Comparison of ENCODE assay signal across 12 cellular contexts in genomic region chr19:58060231-58060630, GRCh38. TPM values are rescaled to one million over a fixed set of nuclear protein-coding genes. Genes with fewer than 3 reads are reported as not detected.
DNase-seq lines count a peak whose midpoint lies in the region; ATAC-seq and TF ChIP-seq lines count a peak whose summit lies in the region.
"Had no signal": no experiment of that assay in that cellular context is flagged by ENCODE, and none has a peak within 500 bp of the region (broad histone marks: within the 10 kb centered on the region; RNA-seq: fewer than 3 reads in every experiment).

No MANE protein-coding gene starts in this region.

- H3K4me1 Mint-ChIP-seq in activated naive CD8-positive, alpha-beta T cell treated with anti-CD3 and anti-CD28 coated beads for 36 hours, result peaks cover 4% of the 10 kb centered on the region
- peaks cover 3% of the 10 kb centered on the region for H3K4me1 Mint-ChIP-seq in mesothelial cell of epicardium

- H3K9me2 ChIP-seq in GM23248 (ENCODE audit: insufficient read depth), result no peaks in the 10 kb centered on the region

- TF ChIP-seq EP300 in transverse colon (IDR thresholded peaks at IDR 0.05; ENCODE audit: low read depth), result no peak

- WGBS in GM23248 (ENCODE audit: low coverage in 1 of 2, low lambda C conversion rate in 2 of 2, missing lambda C conversion rate in 2 of 2), 2 experiments, result 61 to 75% methylated on average over 24 of the region's 24 CpGs
- 96% methylated on average over 24 of the region's 24 CpGs; no CpG with 5 or more reads in 1 of the 2 donors for WGBS in transverse colon (ENCODE audit: low coverage in 1 of 2), 2 donors

- ATAC-seq in GM18909 (IDR thresholded peaks at IDR 0.05; ENCODE audit: poor library complexity, unreplicated experiment) (no peak), HG02981 (IDR thresholded peaks at IDR 0.05; ENCODE audit: unreplicated experiment) (no peak)

- H3K27me3 ChIP-seq in GM23248 (replicated peaks; ENCODE audit: insufficient read depth) (no peaks in the 10 kb centered on the region), stomach smooth muscle (ENCODE audit: control insufficient read depth in 1 of 2, insufficient read depth in 2 of 2, low read length in 2 of 2) (no peaks in the 10 kb centered on the region), transverse colon (no peaks in the 10 kb centered on the region)

- H3K9ac ChIP-seq in GM23248, result no peak overlapping the region
- H3K9ac ChIP-seq in stomach smooth muscle (ENCODE audit: low read length in 2 of 2), result no peak overlapping the region

- H3K4me2 ChIP-seq in GM23248 (ENCODE audit: unreplicated experiment), result peak overlapping the region; percentile 77

- no peaks in the 10 kb centered on the region for H4K20me1 ChIP-seq in GM23248 (ENCODE audit: insufficient read depth)

- H3K4me3 Mint-ChIP-seq in activated naive CD8-positive, alpha-beta T cell treated with anti-CD3 and anti-CD28 coated beads for 36 hours, result peak overlapping the region; percentile 78
- H3K4me3 Mint-ChIP-seq in mesothelial cell of epicardium, result peak overlapping the region; percentile 52

- DNase-seq in GM23248, result no peak
- no peak for DNase-seq in activated naive CD8-positive, alpha-beta T cell treated with anti-CD3 and anti-CD28 coated beads for 36 hours
- DNase-seq in mesothelial cell of epicardium (ENCODE audit: low spot score in 2 of 2, unreplicated experiment in 2 of 2), result no peak
- no peak for DNase-seq in transverse colon
- DNase-seq: activated T-cell treated with anti-CD3 and anti-CD28 coated beads for 4 hours, NCI-H1105 treated with DMSO at 0.1 percent for 48 hours, NCI-H524 treated with DMSO at 0.1 percent for 48 hours had no signal

- peak overlapping the region; percentile 71; the same call in 1 of the 2 replicates for H3K4me3 ChIP-seq in GM23248
- H3K4me3 ChIP-seq in stomach smooth muscle (ENCODE audit: low read length in 2 of 2), result peak overlapping the region; percentile 63 to 79
- peak overlapping the region in 1 of 4 donors; percentile 69 for H3K4me3 ChIP-seq in transverse colon

- H3K9me3 ChIP-seq in GM23248 (ENCODE audit: low read depth), result no peaks in the 10 kb centered on the region
- peaks cover 11 to 18% of the 10 kb centered on the region in 2 donors for H3K9me3 ChIP-seq in stomach smooth muscle (ENCODE audit: control insufficient read depth in 2 of 2, low read length in 2 of 2)
- peaks cover 7 to 24% of the 10 kb centered on the region in 2 donors for H3K9me3 ChIP-seq in transverse colon

- H3K27ac Mint-ChIP-seq in activated naive CD8-positive, alpha-beta T cell treated with anti-CD3 and anti-CD28 coated beads for 36 hours, result peak overlapping the region; percentile 54
- H3K27ac Mint-ChIP-seq in mesothelial cell of epicardium, result no peak overlapping the region

- H3K36me3 ChIP-seq in GM23248 (ENCODE audit: low read depth), result peaks cover 11% of the 10 kb centered on the region; the same call in 1 of the 2 replicates
- peaks cover 5 to 12% of the 10 kb centered on the region in 2 donors for H3K36me3 ChIP-seq in stomach smooth muscle (ENCODE audit: control insufficient read depth in 2 of 2, insufficient read depth in 2 of 2, low read length in 2 of 2)
- peaks cover 0 to 9% (median 1%) of the 10 kb centered on the region in 4 donors for H3K36me3 ChIP-seq in transverse colon

- H3F3A ChIP-seq in GM23248 (ENCODE audit: insufficient read depth), result no peaks in the 10 kb centered on the region

- intact Hi-C loops in transverse colon (cut with DNase I; ENCODE audit: low total_unique reads), result no loop called here

- no peak overlapping the region for H3K27ac ChIP-seq in GM23248
- no peak overlapping the region for H3K27ac ChIP-seq in stomach smooth muscle (ENCODE audit: low read length)
- H3K27ac ChIP-seq in transverse colon, result peak overlapping the region in 1 of 4 donors; percentile 80
- H3K27ac ChIP-seq: RWPE1 had no signal

- in situ Hi-C loops in GM23248 (cut with MboI), result no loop called here
- in situ Hi-C loops in transverse colon (cut with MboI; ENCODE audit: low pct_ligation_motif_present in 1 of 4, low pct_unique_long_range_greater_than_20kb in 1 of 4, low sequenced_read_pairs in 3 of 4), result no loop called here

- H3K27me3 Mint-ChIP-seq in activated naive CD8-positive, alpha-beta T cell treated with anti-CD3 and anti-CD28 coated beads for 36 hours, result peaks cover 11% of the 10 kb centered on the region
- no peaks in the 10 kb centered on the region for H3K27me3 Mint-ChIP-seq in mesothelial cell of epicardium (ENCODE audit: low read depth)

- H3K79me2 ChIP-seq in GM23248 (ENCODE audit: insufficient read depth), result no peaks in the 10 kb centered on the region

- H3K36me3 Mint-ChIP-seq in activated naive CD8-positive, alpha-beta T cell treated with anti-CD3 and anti-CD28 coated beads for 36 hours, result peaks cover 68% of the 10 kb centered on the region
- H3K36me3 Mint-ChIP-seq in mesothelial cell of epicardium, result peaks cover 48% of the 10 kb centered on the region

- no peak for TF ChIP-seq CTCF in mesothelial cell of epicardium (IDR thresholded peaks at IDR 0.05; ENCODE audit: unreplicated experiment)
- no peak for TF ChIP-seq CTCF in transverse colon (IDR thresholded peaks at IDR 0.05)

- H3K9me3 Mint-ChIP-seq in activated naive CD8-positive, alpha-beta T cell treated with anti-CD3 and anti-CD28 coated beads for 36 hours, result peaks cover 39% of the 10 kb centered on the region
- peaks cover 49% of the 10 kb centered on the region for H3K9me3 Mint-ChIP-seq in mesothelial cell of epicardium

- H2AFZ ChIP-seq in GM23248, result peak overlapping the region; percentile 97; the same call in 1 of the 2 replicates

- TF ChIP-seq POLR2A in transverse colon (IDR thresholded peaks at IDR 0.05), result no peak

- no peaks in the 10 kb centered on the region for H3K4me1 ChIP-seq in GM23248 (ENCODE audit: insufficient read depth)
- H3K4me1 ChIP-seq in stomach smooth muscle (ENCODE audit: control insufficient read depth, insufficient read depth, low read length), result peaks cover 13% of the 10 kb centered on the region
- peaks cover 0 to 7% (median 2%) of the 10 kb centered on the region in 4 donors for H3K4me1 ChIP-seq in transverse colon

RNA-seq across cellular contexts. Expression of gene ZNF135, which starts 1.1 kb away (rescaled TPM):
- 5.1 and 6.4 TPM in 2 replicates for total RNA-seq in GM23248 (2014; rRNA removed; shearing (Covaris generic))
- 4.6 and 4.9 TPM in 2 replicates for polyA plus RNA-seq in GM23248 (2016; fragmentation: Nextera tagmentation; extraction: Ambion mirVana)
- total RNA-seq in activated naive CD8-positive, alpha-beta T cell treated with anti-CD3 and anti-CD28 coated beads for 36 hours, result 1 to 10 TPM; 2.4 to 2.5 TPM
- total RNA-seq in mesothelial cell of epicardium (11.6 to 12.5 TPM (median 12.3 TPM) in 3 replicates), transverse colon (10 to 100 TPM in 1 of 4 donors, 1 to 10 TPM in 3; 1.6 to 20.9 (median 2.1) TPM)

RNA-seq across cellular contexts. Expression of gene ZSCAN1, which starts 26.4 kb away (rescaled TPM):
- total RNA-seq in GM23248 (2014; rRNA removed; shearing (Covaris generic)), result not detected in 2 replicates
- 0.27 and 0.39 TPM in 2 replicates for polyA plus RNA-seq in GM23248 (2016; fragmentation: Nextera tagmentation; extraction: Ambion mirVana)
- not detected for total RNA-seq in activated naive CD8-positive, alpha-beta T cell treated with anti-CD3 and anti-CD28 coated beads for 36 hours
- total RNA-seq in mesothelial cell of epicardium (1.7 to 3.5 TPM (median 2.9 TPM) in 3 replicates), transverse colon (not detected)
- total RNA-seq: fibroblast of villous mesenchyme had no signal

RNA-seq across cellular contexts. Expression of gene ZSCAN18, which starts 37.8 kb away (rescaled TPM):
- total RNA-seq in GM23248 (2014; rRNA removed; shearing (Covaris generic)), result 47.8 and 52.6 TPM in 2 replicates
- polyA plus RNA-seq in GM23248 (2016; fragmentation: Nextera tagmentation; extraction: Ambion mirVana), result 19.0 and 21.8 TPM in 2 replicates
- total RNA-seq in activated naive CD8-positive, alpha-beta T cell treated with anti-CD3 and anti-CD28 coated beads for 36 hours, result 10 to 100 TPM; 21.5 to 23.9 TPM
- total RNA-seq in mesothelial cell of epicardium, result 85.9 to 91.9 TPM (median 91.0 TPM) in 3 replicates
- total RNA-seq in transverse colon, result 10 to 100 TPM; 30.4 to 50.0 (median 42.8) TPM

RNA-seq across cellular contexts. Expression of gene ZNF606, which starts 57.6 kb away (rescaled TPM):
- 15.0 and 17.2 TPM in 2 replicates for total RNA-seq in GM23248 (2014; rRNA removed; shearing (Covaris generic))
- 8.0 and 8.1 TPM in 2 replicates for polyA plus RNA-seq in GM23248 (2016; fragmentation: Nextera tagmentation; extraction: Ambion mirVana)
- total RNA-seq in activated naive CD8-positive, alpha-beta T cell treated with anti-CD3 and anti-CD28 coated beads for 36 hours, result 1 to 10 TPM; 6.9 to 7.0 TPM
- total RNA-seq in mesothelial cell of epicardium (41.8 to 46.2 TPM (median 45.4 TPM) in 3 replicates), transverse colon (10 to 100 TPM; 13.7 to 27.7 (median 16.2) TPM)
